In the genomic region with DNA sequence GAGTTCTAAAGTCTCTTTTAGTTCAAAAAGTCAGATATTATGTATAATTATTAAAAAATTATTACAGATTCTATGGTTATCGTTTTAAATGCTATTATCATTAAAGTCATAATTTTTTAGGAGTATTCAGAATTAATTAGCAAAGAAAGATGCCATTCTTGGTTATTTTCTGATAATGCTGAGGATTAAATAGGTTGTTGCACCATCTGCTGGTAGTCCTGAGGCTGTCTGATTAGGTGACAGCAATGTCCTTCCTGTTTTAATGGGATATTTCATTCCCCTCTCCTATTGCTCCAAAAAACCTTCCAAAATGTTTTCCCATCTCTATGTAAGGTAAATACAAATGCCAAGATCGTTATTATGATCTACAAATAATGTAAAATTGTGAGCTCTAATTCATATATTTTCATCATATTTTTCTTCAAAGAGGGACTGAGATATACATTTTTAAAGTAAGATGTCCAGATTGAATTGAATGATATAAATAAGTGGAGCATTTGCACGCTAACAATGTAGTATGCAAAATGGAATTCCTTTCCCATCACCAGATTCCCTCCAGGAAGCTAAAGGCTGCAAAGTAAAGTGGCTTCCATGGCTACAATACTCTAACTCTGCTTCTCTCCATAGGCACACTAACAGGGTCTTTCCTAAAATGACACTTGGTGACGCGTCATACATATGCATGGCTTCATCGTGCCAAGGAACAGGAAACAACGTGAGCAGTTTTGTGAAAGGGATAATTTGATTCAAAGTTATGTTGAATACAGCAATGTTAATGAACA, we compare ENCODE assay signal across 8 cellular contexts. TPM values are rescaled to one million over a fixed set of nuclear protein-coding genes. Genes with fewer than 3 reads are reported as not detected.
DNase-seq lines count a peak whose midpoint lies in the region; ATAC-seq and TF ChIP-seq lines count a peak whose summit lies in the region.

No MANE protein-coding gene starts in this region.

- H3K9me3 ChIP-seq in liver (ENCODE audit: control insufficient read depth in 4 of 4, low read length in 3 of 4) = no peaks in the 10 kb centered on the region
- no peaks in the 10 kb centered on the region for H3K9me3 ChIP-seq in HAP-1

- in situ Hi-C loops in HAP-1 (cut with MboI; ENCODE audit: low sequenced_read_pairs) = loop anchor here (25.0 kb wide), 1 partner anchor 1555 kb away; no protein-coding TSS in a partner anchor

- peaks cover 0 to 9% (median 0%) of the 10 kb centered on the region in 4 donors for H3K27me3 ChIP-seq in liver (ENCODE audit: control insufficient read depth in 4 of 4, insufficient read depth in 4 of 4, low read length in 3 of 4)
- H3K27me3 ChIP-seq in HAP-1 (ENCODE audit: low read depth) = peaks cover 12% of the 10 kb centered on the region

- H3K9ac ChIP-seq in liver (ENCODE audit: low read depth in 1 of 2, low read length in 2 of 2) = no peak overlapping the region

- no peak for ATAC-seq in GM21737 (IDR thresholded peaks at IDR 0.05; ENCODE audit: unreplicated experiment)
- ATAC-seq in GM21786 (IDR thresholded peaks at IDR 0.05; ENCODE audit: unreplicated experiment) = no peak

- no peaks in the 10 kb centered on the region for H3K4me1 ChIP-seq in liver (ENCODE audit: control insufficient read depth in 4 of 4, insufficient read depth in 4 of 4, low read length in 3 of 4)
- no peaks in the 10 kb centered on the region for H3K4me1 ChIP-seq in HAP-1

- no peak overlapping the region for H3K4me3 ChIP-seq in liver (ENCODE audit: low read depth in 1 of 3, low read length in 3 of 3)
- no peak overlapping the region for H3K4me3 ChIP-seq in HAP-1

- WGBS in liver = 44% methylated on average over 7 of the region's 7 CpGs

- DNase-seq in DMS53 (lab: John Stamatoyannopoulos, UW) (peak; percentile 54), cerebellar cortex (ENCODE audit: low spot score) (peak; percentile 35), HAP-1 (ENCODE audit: low spot score in 2 of 2) (no peak), NCI-H128 (lab: John Stamatoyannopoulos, UW; ENCODE audit: unreplicated experiment) (no peak)

- no peaks in the 10 kb centered on the region for H3K36me3 ChIP-seq in liver (ENCODE audit: control insufficient read depth in 4 of 4, insufficient read depth in 3 of 4, low read depth in 1 of 4, low read length in 3 of 4)
- no peaks in the 10 kb centered on the region for H3K36me3 ChIP-seq in HAP-1 (replicated peaks)

- TF ChIP-seq CTCF in LNCAP (IDR thresholded peaks at IDR 0.05) = peak; percentile 58
- peak; percentile 71 for TF ChIP-seq CTCF in liver (IDR thresholded peaks at IDR 0.05; ENCODE audit: low read depth, low read length, missing input control)

- no peak overlapping the region for H3K27ac ChIP-seq in liver (ENCODE audit: low read depth in 1 of 2, low read length in 2 of 2)

- TF ChIP-seq RAD21 in liver (IDR thresholded peaks at IDR 0.05) = peak; percentile 86 to 90

TF ChIP-seq in liver, 16 proteins besides CTCF, POLR2A, EP300 and RAD21:
- TF ChIP-seq, protein P1, sequence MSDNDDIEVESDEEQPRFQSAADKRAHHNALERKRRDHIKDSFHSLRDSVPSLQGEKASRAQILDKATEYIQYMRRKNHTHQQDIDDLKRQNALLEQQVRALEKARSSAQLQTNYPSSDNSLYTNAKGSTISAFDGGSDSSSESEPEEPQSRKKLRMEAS (IDR thresholded peaks at IDR 0.05) = no peak
- TF ChIP-seq SP1 (IDR thresholded peaks at IDR 0.05) (no peak), YY1 (IDR thresholded peaks at IDR 0.05) (no peak), JUND (IDR thresholded peaks at IDR 0.05) (no peak), TAF1 (conservative IDR thresholded peaks at IDR 0.05) (no peak), RXRA (IDR thresholded peaks at IDR 0.05) (no peak), FOXA2 (IDR thresholded peaks at IDR 0.05) (no peak), NR2F2 (IDR thresholded peaks at IDR 0.05) (no peak), GABPA (IDR thresholded peaks at IDR 0.05 in 1 of 2, conservative IDR thresholded peaks at IDR 0.05 in 1 of 2) (no peak), HNF4A (conservative IDR thresholded peaks at IDR 0.05) (no peak), ZBTB33 (IDR thresholded peaks at IDR 0.05) (no peak), FOXA1 (IDR thresholded peaks at IDR 0.05) (no peak)
- TF ChIP-seq, protein P2, sequence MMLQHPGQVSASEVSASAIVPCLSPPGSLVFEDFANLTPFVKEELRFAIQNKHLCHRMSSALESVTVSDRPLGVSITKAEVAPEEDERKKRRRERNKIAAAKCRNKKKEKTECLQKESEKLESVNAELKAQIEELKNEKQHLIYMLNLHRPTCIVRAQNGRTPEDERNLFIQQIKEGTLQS (IDR thresholded peaks at IDR 0.05) = no peak
- TF ChIP-seq, protein P3, sequence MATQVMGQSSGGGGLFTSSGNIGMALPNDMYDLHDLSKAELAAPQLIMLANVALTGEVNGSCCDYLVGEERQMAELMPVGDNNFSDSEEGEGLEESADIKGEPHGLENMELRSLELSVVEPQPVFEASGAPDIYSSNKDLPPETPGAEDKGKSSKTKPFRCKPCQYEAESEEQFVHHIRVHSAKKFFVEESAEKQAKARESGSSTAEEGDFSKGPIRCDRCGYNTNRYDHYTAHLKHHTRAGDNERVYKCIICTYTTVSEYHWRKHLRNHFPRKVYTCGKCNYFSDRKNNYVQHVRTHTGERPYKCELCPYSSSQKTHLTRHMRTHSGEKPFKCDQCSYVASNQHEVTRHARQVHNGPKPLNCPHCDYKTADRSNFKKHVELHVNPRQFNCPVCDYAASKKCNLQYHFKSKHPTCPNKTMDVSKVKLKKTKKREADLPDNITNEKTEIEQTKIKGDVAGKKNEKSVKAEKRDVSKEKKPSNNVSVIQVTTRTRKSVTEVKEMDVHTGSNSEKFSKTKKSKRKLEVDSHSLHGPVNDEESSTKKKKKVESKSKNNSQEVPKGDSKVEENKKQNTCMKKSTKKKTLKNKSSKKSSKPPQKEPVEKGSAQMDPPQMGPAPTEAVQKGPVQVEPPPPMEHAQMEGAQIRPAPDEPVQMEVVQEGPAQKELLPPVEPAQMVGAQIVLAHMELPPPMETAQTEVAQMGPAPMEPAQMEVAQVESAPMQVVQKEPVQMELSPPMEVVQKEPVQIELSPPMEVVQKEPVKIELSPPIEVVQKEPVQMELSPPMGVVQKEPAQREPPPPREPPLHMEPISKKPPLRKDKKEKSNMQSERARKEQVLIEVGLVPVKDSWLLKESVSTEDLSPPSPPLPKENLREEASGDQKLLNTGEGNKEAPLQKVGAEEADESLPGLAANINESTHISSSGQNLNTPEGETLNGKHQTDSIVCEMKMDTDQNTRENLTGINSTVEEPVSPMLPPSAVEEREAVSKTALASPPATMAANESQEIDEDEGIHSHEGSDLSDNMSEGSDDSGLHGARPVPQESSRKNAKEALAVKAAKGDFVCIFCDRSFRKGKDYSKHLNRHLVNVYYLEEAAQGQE (IDR thresholded peaks at IDR 0.05) = no peak

RNA-seq across cellular contexts. Expression of gene AKR1E2, which starts 58.8 kb away (rescaled TPM):
- total RNA-seq in liver = 1 to 10 TPM; 4.7 to 9.4 TPM
- under 1 TPM; 0.46 to 0.58 TPM for polyA plus RNA-seq in liver

Comparison
In these comparisons a context has a peak if more than half of its experiments do, and no peak if none do; other contexts are left out.
1. DNase-seq: peak in DMS53 (single experiment) and cerebellar cortex (single experiment); none in HAP-1 (0 of 2) and NCI-H128 (single experiment).